Comparison of ENCODE assay signal across 1 cellular context in genomic region chr1:167936930-167937708, GRCh38.
TF ChIP-seq lines count a peak whose summit lies in the region.

TSS of gene MPC2 (minus strand) at chr1:167937072. CDS start at chr1:167935841, 1,231 bp downstream.

TF ChIP-seq in GM12878, 131 proteins besides CTCF, POLR2A, EP300 and RAD21 (continued from another document):
- no peak for TF ChIP-seq KAT2A (conservative IDR thresholded peaks at IDR 0.05; ENCODE audit: control insufficient read depth, low read depth, low read length)
- no peak for TF ChIP-seq NRF1 (conservative IDR thresholded peaks at IDR 0.05; ENCODE audit: low read depth, low read length)
- TF ChIP-seq, protein P1, sequence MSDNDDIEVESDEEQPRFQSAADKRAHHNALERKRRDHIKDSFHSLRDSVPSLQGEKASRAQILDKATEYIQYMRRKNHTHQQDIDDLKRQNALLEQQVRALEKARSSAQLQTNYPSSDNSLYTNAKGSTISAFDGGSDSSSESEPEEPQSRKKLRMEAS (IDR thresholded peaks at IDR 0.05; ENCODE audit: low read depth, low read length): no peak
- TF ChIP-seq, protein P2, sequence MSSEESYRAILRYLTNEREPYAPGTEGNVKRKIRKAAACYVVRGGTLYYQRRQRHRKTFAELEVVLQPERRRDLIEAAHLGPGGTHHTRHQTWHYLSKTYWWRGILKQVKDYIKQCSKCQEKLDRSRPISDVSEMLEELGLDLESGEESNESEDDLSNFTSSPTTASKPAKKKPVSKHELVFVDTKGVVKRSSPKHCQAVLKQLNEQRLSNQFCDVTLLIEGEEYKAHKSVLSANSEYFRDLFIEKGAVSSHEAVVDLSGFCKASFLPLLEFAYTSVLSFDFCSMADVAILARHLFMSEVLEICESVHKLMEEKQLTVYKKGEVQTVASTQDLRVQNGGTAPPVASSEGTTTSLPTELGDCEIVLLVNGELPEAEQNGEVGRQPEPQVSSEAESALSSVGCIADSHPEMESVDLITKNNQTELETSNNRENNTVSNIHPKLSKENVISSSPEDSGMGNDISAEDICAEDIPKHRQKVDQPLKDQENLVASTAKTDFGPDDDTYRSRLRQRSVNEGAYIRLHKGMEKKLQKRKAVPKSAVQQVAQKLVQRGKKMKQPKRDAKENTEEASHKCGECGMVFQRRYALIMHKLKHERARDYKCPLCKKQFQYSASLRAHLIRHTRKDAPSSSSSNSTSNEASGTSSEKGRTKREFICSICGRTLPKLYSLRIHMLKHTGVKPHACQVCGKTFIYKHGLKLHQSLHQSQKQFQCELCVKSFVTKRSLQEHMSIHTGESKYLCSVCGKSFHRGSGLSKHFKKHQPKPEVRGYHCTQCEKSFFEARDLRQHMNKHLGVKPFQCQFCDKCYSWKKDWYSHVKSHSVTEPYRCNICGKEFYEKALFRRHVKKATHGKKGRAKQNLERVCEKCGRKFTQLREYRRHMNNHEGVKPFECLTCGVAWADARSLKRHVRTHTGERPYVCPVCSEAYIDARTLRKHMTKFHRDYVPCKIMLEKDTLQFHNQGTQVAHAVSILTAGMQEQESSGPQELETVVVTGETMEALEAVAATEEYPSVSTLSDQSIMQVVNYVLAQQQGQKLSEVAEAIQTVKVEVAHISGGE (CRISPR knock-in tag; IDR thresholded peaks at IDR 0.05): no peak
- 0 out of 2 replicates have a peak, but pooled peaks have one; percentile 8 for TF ChIP-seq HDGF (IDR thresholded peaks at IDR 0.05)
- TF ChIP-seq ZNF217 (IDR thresholded peaks at IDR 0.05): no peak
- TF ChIP-seq TCF12 (IDR thresholded peaks at IDR 0.05; ENCODE audit: low read depth, low read length): no peak
- no peak for TF ChIP-seq ATF3 (IDR thresholded peaks at IDR 0.05; ENCODE audit: borderline replicate concordance, extremely low read depth, low read depth, low read length)
